In genomic region chr3:27910456-27910855, GRCh38 we compare ENCODE assay signal across 23 cellular contexts.
DNase-seq lines count a peak whose midpoint lies in the region; TF ChIP-seq lines count a peak whose summit lies in the region.
"Had no signal": no experiment of that assay in that cellular context is flagged by ENCODE, and none has a peak within 500 bp of the region (broad histone marks: within the 10 kb centered on the region; RNA-seq: fewer than 3 reads in every experiment).

No MANE protein-coding gene starts in this region.

- POLR2A ChIA-PET in RWPE1 (lab: Yijun Ruan, JAX; ENCODE audit: low non-redundant PET): no interaction called here

- H4K20me1 ChIP-seq in osteoblast (ENCODE audit: insufficient read depth, low read length): no peaks in the 10 kb centered on the region

- no peaks in the 10 kb centered on the region for H3K36me3 ChIP-seq in osteoblast (ENCODE audit: insufficient read depth, low read length)
- H3K36me3 ChIP-seq: Peyer's patch, prostate gland, SJSA1, upper lobe of right lung had no signal

- peak overlapping the region; percentile 25 for H3K4me2 ChIP-seq in osteoblast (ENCODE audit: insufficient read depth, low read length)

- no peaks in the 10 kb centered on the region for H3K27me3 ChIP-seq in osteoblast (ENCODE audit: insufficient read depth, low read length)
- H3K27me3 ChIP-seq: Peyer's patch, SJSA1, upper lobe of right lung had no signal

- CTCF ChIA-PET in RWPE1 (lab: Yijun Ruan, JAX): interaction anchor here (0.6 to 0.7 kb wide), 2 partner anchors 60 to 658 kb away, joined by 3 read pairs; no protein-coding TSS in a partner anchor

- no peaks in the 10 kb centered on the region for H3K4me1 ChIP-seq in osteoblast (ENCODE audit: insufficient read depth, low read length)
- H3K4me1 ChIP-seq: Peyer's patch, prostate gland, SJSA1, upper lobe of right lung had no signal

- peak; percentile 14 for DNase-seq in AG10803 (ENCODE audit: low read depth)
- peak; percentile 3 for DNase-seq in GM04504 (ENCODE audit: low read depth)
- DNase-seq in cardiac fibroblast (ENCODE audit: low read depth in 2 of 2): peak; percentile 18 to 24
- no peak for DNase-seq in osteoblast (ENCODE audit: insufficient read length, low spot score, missing footprints)
- DNase-seq in SHP77 treated with DMSO at 0.1 percent for 48 hours (lab: John Stamatoyannopoulos, UW): no peak
- no peak for DNase-seq in stimulated activated CD4-positive, alpha-beta T cell treated with anti-CD3 and anti-CD28 coated beads, Interleukin-12 subunit alpha, Interleukin-12 subunit beta, amount 100 ng/mL, for 4 hours
- DNase-seq in RWPE1 (ENCODE audit: low spot score): no peak
- no peak for DNase-seq in T-helper 1 cell
- DNase-seq: activated CD4-positive, alpha-beta T cell treated with anti-CD3 and anti-CD28 coated beads, Interleukin-2, amount 50 U/mL, for 48 hours; activated naive CD8-positive, alpha-beta T cell treated with anti-CD3 and anti-CD28 coated beads, Interleukin-2, amount 50 U/mL, for 24 hours; activated T-cell treated with anti-CD3 and anti-CD28 coated beads, Interleukin-2, amount 50 U/mL, for 48 hours; DMS79; GDM1; hypothalamus; Kasumi-1; naive thymus-derived CD4-positive, alpha-beta T cell; NCI-H1436 treated with DMSO at 0.1 percent for 48 hours; NCI-H345; NCI-H748 treated with DMSO at 0.1 percent for 48 hours; Peyer's patch; upper lobe of right lung had no signal

- no peak for TF ChIP-seq CTCF in AG10803 (conservative IDR thresholded peaks at IDR 0.05; ENCODE audit: low read length)
- TF ChIP-seq CTCF in cardiac fibroblast (IDR thresholded peaks at IDR 0.05; ENCODE audit: low read depth, low read length): no peak
- TF ChIP-seq CTCF in osteoblast (IDR thresholded peaks at IDR 0.05; ENCODE audit: extremely low read depth, low read depth, low read length): no peak
- no peak for TF ChIP-seq CTCF in RWPE1 (conservative IDR thresholded peaks at IDR 0.05; ENCODE audit: low read depth)

- no peak overlapping the region for H3K27ac ChIP-seq in osteoblast (ENCODE audit: low read depth, low read length)
- no peak overlapping the region for H3K27ac ChIP-seq in RWPE1
- H3K27ac ChIP-seq: Peyer's patch, prostate gland, SJSA1, upper lobe of right lung had no signal

- H2AFZ ChIP-seq in osteoblast (ENCODE audit: low read length): peak overlapping the region; percentile 63

- H3K9me3 ChIP-seq in osteoblast (ENCODE audit: low read depth, low read length): no peaks in the 10 kb centered on the region
- H3K9me3 ChIP-seq: Peyer's patch, prostate gland, SJSA1, upper lobe of right lung had no signal

- H3K4me3 ChIP-seq in AG10803 (ENCODE audit: low read length): no peak overlapping the region
- H3K4me3 ChIP-seq in cardiac fibroblast (replicated peaks in 1 of 2; ENCODE audit: low read depth in 2 of 2, low read length in 2 of 2): no peak overlapping the region
- peak overlapping the region; percentile 4 for H3K4me3 ChIP-seq in osteoblast (ENCODE audit: insufficient read depth, low read length)
- H3K4me3 ChIP-seq: Peyer's patch, prostate gland, SJSA1, upper lobe of right lung had no signal

- H3K79me2 ChIP-seq in osteoblast (ENCODE audit: insufficient read depth, low read length): no peaks in the 10 kb centered on the region

Comparison
In these comparisons a context has a peak if more than half of its experiments do, and no peak if none do; other contexts are left out.
1. DNase-seq: peak in AG10803 (single experiment), GM04504 (single experiment) and cardiac fibroblast (2 of 2); none in osteoblast (single experiment), SHP77 treated with DMSO at 0.1 percent for 48 hours (single experiment), stimulated activated CD4-positive, alpha-beta T cell treated with anti-CD3 and anti-CD28 coated beads, Interleukin-12 subunit alpha, Interleukin-12 subunit beta, amount 100 ng/mL, for 4 hours (single experiment), RWPE1 (single experiment) and T-helper 1 cell (0 of 5).